In genomic region chr4:11010624-11011023, GRCh38 we compare ENCODE assay signal across 27 cellular contexts.
"Had no signal": no experiment of that assay in that cellular context is flagged by ENCODE, and none has a peak within 500 bp of the region (broad histone marks: within the 10 kb centered on the region; RNA-seq: fewer than 3 reads in every experiment).

No MANE protein-coding gene starts in this region.

- DNase-seq: colonic mucosa; cortex of kidney; dermis blood vessel endothelial cell; dorsolateral prefrontal cortex; effector CD4-positive, alpha-beta T cell; effector CD8-positive, alpha-beta T cell; effector memory CD4-positive, alpha-beta T cell; effector memory CD8-positive, alpha-beta T cell; endodermal cell; erythroblast; esophagus squamous epithelium; foreskin fibroblast; foreskin keratinocyte; foreskin melanocyte; gastrocnemius medialis; glutamatergic neuron; head of caudate nucleus; heart left ventricle; heart right ventricle had no signal

- H3K36me3 ChIP-seq: colonic mucosa, esophagus muscularis mucosa, esophagus squamous epithelium, gastrocnemius medialis, gastroesophageal sphincter, heart left ventricle, heart right ventricle had no signal

- H3K9me3 ChIP-seq: colonic mucosa, esophagus squamous epithelium, gastrocnemius medialis had no signal

- FAIRE-seq: colon, endometrium, endothelial cell of umbilical vein, frontal cortex had no signal

- H3K27ac ChIP-seq: colonic mucosa, coronary artery, dorsolateral prefrontal cortex, epithelial cell of prostate, esophagus muscularis mucosa, esophagus squamous epithelium, foreskin keratinocyte, gastrocnemius medialis, gastroesophageal sphincter, heart left ventricle, heart right ventricle had no signal

- H3K4me1 ChIP-seq: colonic mucosa, esophagus muscularis mucosa, esophagus squamous epithelium, foreskin keratinocyte, gastrocnemius medialis, gastroesophageal sphincter, heart left ventricle, heart right ventricle had no signal

- H3K27me3 ChIP-seq: colonic mucosa, esophagus muscularis mucosa, esophagus squamous epithelium, foreskin keratinocyte, gastrocnemius medialis, gastroesophageal sphincter had no signal

- ATAC-seq: effector memory CD8-positive, alpha-beta T cell; foreskin keratinocyte; gastrocnemius medialis; gastroesophageal sphincter; heart left ventricle; heart right ventricle had no signal

- H3K4me3 ChIP-seq: colonic mucosa, coronary artery, dorsolateral prefrontal cortex, esophagus muscularis mucosa, esophagus squamous epithelium, gastrocnemius medialis, gastroesophageal sphincter, heart left ventricle, heart right ventricle had no signal
